Comparison of ENCODE assay signal across 11 cellular contexts in genomic region chr12:11500861-11501230, GRCh38.
"Had no signal": no experiment of that assay in that cellular context is flagged by ENCODE, and none has a peak within 500 bp of the region (broad histone marks: within the 10 kb centered on the region; RNA-seq: fewer than 3 reads in every experiment).

No MANE protein-coding gene starts in this region.

- H3K27ac ChIP-seq: cardiac muscle cell, coronary artery, epithelial cell of prostate, lower lobe of right lung, right atrium auricular region had no signal

- H3K4me1 Mint-ChIP-seq: mesothelial cell of epicardium had no signal

- H3K4me1 ChIP-seq: lower lobe of right lung had no signal

- H3K36me3 ChIP-seq: cardiac muscle cell, lower lobe of right lung, right atrium auricular region had no signal

- H3K9me3 ChIP-seq: lower lobe of right lung, right atrium auricular region had no signal

- H3K27ac Mint-ChIP-seq: activated CD8-positive, alpha-beta T cell treated with anti-CD3 and anti-CD28 coated beads for 36 hours; activated T-cell treated with anti-CD3 and anti-CD28 coated beads, Interleukin-2, amount 50 U/mL, for 72 hours; immature natural killer cell; mesothelial cell of epicardium had no signal

- H3K4me3 ChIP-seq: cardiac muscle cell, coronary artery, lower lobe of right lung, right atrium auricular region, smooth muscle cell had no signal

- H3K27me3 ChIP-seq: right atrium auricular region had no signal

- H3K9me3 Mint-ChIP-seq: activated CD8-positive, alpha-beta T cell treated with anti-CD3 and anti-CD28 coated beads for 36 hours; mesothelial cell of epicardium had no signal

- H3K36me3 Mint-ChIP-seq: immature natural killer cell, mesothelial cell of epicardium had no signal

- H3K4me3 Mint-ChIP-seq: activated CD8-positive, alpha-beta T cell treated with anti-CD3 and anti-CD28 coated beads for 36 hours; mesothelial cell of epicardium had no signal

- FAIRE-seq: astrocyte had no signal
